In genomic region chr2:70304501-70304900, GRCh38 we compare ENCODE assay signal across 15 cellular contexts. TPM values are rescaled to one million over a fixed set of nuclear protein-coding genes. Genes with fewer than 3 reads are reported as not detected.
DNase-seq lines count a peak whose midpoint lies in the region; ATAC-seq and TF ChIP-seq lines count a peak whose summit lies in the region.
"Had no signal": no experiment of that assay in that cellular context is flagged by ENCODE, and none has a peak within 500 bp of the region (broad histone marks: within the 10 kb centered on the region; RNA-seq: fewer than 3 reads in every experiment).

No MANE protein-coding gene starts in this region.

- peak overlapping the region in 1 of 10 donors; percentile 12 for H3K27ac Mint-ChIP-seq in naive thymus-derived CD8-positive, alpha-beta T cell
- H3K27ac Mint-ChIP-seq: stimulated activated memory B cell treated with anti-CD40 and anti-IgM and Interleukin-4, amounts not matched to agents 10 μg/mL and 1 μg/mL and 100 μg/mL, for 72 hours had no signal

- POLR2A ChIA-PET in SK-N-SH (lab: Yijun Ruan, JAX): interaction anchor here (1.1 kb wide), 1 partner anchor 313 kb away, joined by 4 read pairs; no protein-coding TSS in a partner anchor
- POLR2A ChIA-PET in naive thymus-derived CD8-positive, alpha-beta T cell (lab: Charles Lee): interaction anchor here (1.4 to 4.3 kb wide), 4 partner anchors 11 to 391 kb away, joined by 3 to 45 read pairs (median 6); partner anchors contain the start of genes PCYOX1 and SNRPG

- ATAC-seq in SK-N-SH treated with all-trans-retinoic acid at 6 μM for 48 hours: no peak
- ATAC-seq in naive thymus-derived CD8-positive, alpha-beta T cell: no peak
- no peak for ATAC-seq in gastroesophageal sphincter

- H3K4me2 ChIP-seq in SK-N-SH: no peak overlapping the region
- H3K4me2 ChIP-seq in GM23248 (ENCODE audit: unreplicated experiment): no peak overlapping the region

- no peak overlapping the region for H3K4me3 ChIP-seq in SK-N-SH (ENCODE audit: low read depth in 2 of 2, low read length in 1 of 2)
- H3K4me3 ChIP-seq in epithelial cell of esophagus (ENCODE audit: low read length): no peak overlapping the region
- H3K4me3 ChIP-seq in tibial nerve: no peak overlapping the region
- no peak overlapping the region for H3K4me3 ChIP-seq in GM23248
- H3K4me3 ChIP-seq in gastroesophageal sphincter: no peak overlapping the region
- H3K4me3 ChIP-seq: upper lobe of left lung had no signal

- no peaks in the 10 kb centered on the region; the same call in 1 of the 2 replicates for H3K27me3 ChIP-seq in SK-N-SH (ENCODE audit: insufficient read depth)
- no peaks in the 10 kb centered on the region for H3K27me3 ChIP-seq in tibial nerve
- H3K27me3 ChIP-seq in GM23248 (replicated peaks; ENCODE audit: insufficient read depth): no peaks in the 10 kb centered on the region
- H3K27me3 ChIP-seq in gastroesophageal sphincter: no peaks in the 10 kb centered on the region
- H3K27me3 ChIP-seq: upper lobe of left lung had no signal

- H3K4me1 ChIP-seq in SK-N-SH (ENCODE audit: control insufficient read depth in 1 of 2, insufficient read depth in 2 of 2, low read depth in 1 of 2, low read length in 1 of 2): peaks cover 6 to 9% of the 10 kb centered on the region in 2 experiments; a peak in 1 of 4 replicates
- peaks cover 0 to 17% (median 6%) of the 10 kb centered on the region in 4 donors for H3K4me1 ChIP-seq in tibial nerve
- peaks cover 4% of the 10 kb centered on the region; the same call in 1 of the 2 replicates for H3K4me1 ChIP-seq in GM23248 (ENCODE audit: insufficient read depth)
- peaks cover 0 to 17% (median 7%) of the 10 kb centered on the region in 3 donors for H3K4me1 ChIP-seq in gastroesophageal sphincter

- no peak for TF ChIP-seq RAD21 in SK-N-SH (IDR thresholded peaks at IDR 0.05; ENCODE audit: low read length)

- TF ChIP-seq CTCF in SK-N-SH (IDR thresholded peaks at IDR 0.05): no peak
- no peak for TF ChIP-seq CTCF in epithelial cell of esophagus (IDR thresholded peaks at IDR 0.05; ENCODE audit: insufficient read depth, low read depth, low read length, missing control alignments)
- TF ChIP-seq CTCF in tibial nerve (IDR thresholded peaks at IDR 0.05): no peak
- no peak for TF ChIP-seq CTCF in gastroesophageal sphincter (IDR thresholded peaks at IDR 0.05)

- CTCF ChIA-PET in SK-N-SH (lab: Yijun Ruan, JAX): interaction anchor here (0.6 to 9.2 kb wide), 48 partner anchors 8 to 567 kb away, joined by 3 to 134 read pairs (median 4); partner anchors contain the start of genes ADD2, CLEC4F, FIGLA and PCYOX1

- in situ Hi-C loops in GM23248 (cut with MboI): loop anchor here (25.0 kb wide), 2 partner anchors 483 to 658 kb away; partner anchors contain the start of gene FIGLA

- H3K79me2 ChIP-seq in SK-N-SH (ENCODE audit: insufficient read depth) (peaks cover 16% of the 10 kb centered on the region; the same call in 1 of the 2 replicates), GM23248 (ENCODE audit: insufficient read depth) (peaks cover 11% of the 10 kb centered on the region; the same call in 1 of the 2 replicates)

- DNase-seq in SK-N-SH (no peak), NCI-H345 (lab: John Stamatoyannopoulos, UW) (peak; percentile 92), epithelial cell of esophagus (ENCODE audit: low read depth) (peak; percentile 63), tibial nerve (ENCODE audit: low spot score in 2 of 2) (no peak), GM23248 (no peak)
- no peak for DNase-seq in naive thymus-derived CD8-positive, alpha-beta T cell
- DNase-seq: SIG-M5 had no signal

- H3K9me2 ChIP-seq in SK-N-SH (no peaks in the 10 kb centered on the region), GM23248 (ENCODE audit: insufficient read depth) (no peaks in the 10 kb centered on the region)

- H3K27ac ChIP-seq in SK-N-SH (ENCODE audit: low read depth in 2 of 2, low read length in 1 of 2) (no peak overlapping the region), tibial nerve (no peak overlapping the region), GM23248 (no peak overlapping the region), gastroesophageal sphincter (no peak overlapping the region)

- H3K9ac ChIP-seq in SK-N-SH (no peak overlapping the region), GM23248 (no peak overlapping the region)

- TF ChIP-seq EP300 in SK-N-SH (IDR thresholded peaks at IDR 0.05; ENCODE audit: borderline replicate concordance in 1 of 2, low read depth in 1 of 2, low read length in 1 of 2) (no peak), tibial nerve (IDR thresholded peaks at IDR 0.05) (no peak), gastroesophageal sphincter (IDR thresholded peaks at IDR 0.05) (no peak)

- H3K9me3 Mint-ChIP-seq in naive thymus-derived CD8-positive, alpha-beta T cell: no peaks in the 10 kb centered on the region
- H3K9me3 Mint-ChIP-seq: activated naive CD4-positive, alpha-beta T cell treated with anti-CD3 and anti-CD28 coated beads, Interleukin-2, amount 50 U/mL, for 72 hours; CD8-positive, alpha-beta memory T cell; stimulated activated memory B cell treated with anti-CD40 and anti-IgM and Interleukin-4, amounts not matched to agents 10 μg/mL and 1 μg/mL and 100 μg/mL, for 72 hours had no signal

- H3K9me3 ChIP-seq in SK-N-SH (no peaks in the 10 kb centered on the region), tibial nerve (no peaks in the 10 kb centered on the region), GM23248 (ENCODE audit: low read depth) (no peaks in the 10 kb centered on the region), gastroesophageal sphincter (no peaks in the 10 kb centered on the region)
- H3K9me3 ChIP-seq: upper lobe of left lung had no signal

- H2AFZ ChIP-seq in SK-N-SH (ENCODE audit: low read depth) (0 out of 2 replicates have a peak overlapping the region, but pooled peaks have one; percentile 41), GM23248 (no peak overlapping the region)

- H3K36me3 ChIP-seq in SK-N-SH (replicated peaks in 1 of 2; ENCODE audit: control insufficient read depth in 1 of 2, insufficient read depth in 2 of 2, low read length in 1 of 2): peaks cover 4 to 7% of the 10 kb centered on the region in 2 experiments
- peaks cover 0 to 12% (median 0%) of the 10 kb centered on the region in 3 donors for H3K36me3 ChIP-seq in tibial nerve
- no peaks in the 10 kb centered on the region for H3K36me3 ChIP-seq in GM23248 (ENCODE audit: low read depth)
- peaks cover 0 to 10% of the 10 kb centered on the region in 2 donors for H3K36me3 ChIP-seq in gastroesophageal sphincter

- H3K27me3 Mint-ChIP-seq in naive thymus-derived CD8-positive, alpha-beta T cell: peaks cover 0 to 2% (median 0%) of the 10 kb centered on the region in 5 donors
- H3K27me3 Mint-ChIP-seq: activated CD4-positive, alpha-beta T cell treated with anti-CD3 and anti-CD28 coated beads for 36 hours; progenitor cell of endocrine pancreas; stimulated activated memory B cell treated with anti-CD40 and anti-IgM and Interleukin-4, amounts not matched to agents 10 μg/mL and 1 μg/mL and 100 μg/mL, for 72 hours had no signal

- TF ChIP-seq POLR2A in tibial nerve (IDR thresholded peaks at IDR 0.05): no peak
- TF ChIP-seq POLR2A in gastroesophageal sphincter (IDR thresholded peaks at IDR 0.05): no peak

- peaks cover 16 to 21% (median 18%) of the 10 kb centered on the region in 4 donors for H3K4me1 Mint-ChIP-seq in naive thymus-derived CD8-positive, alpha-beta T cell

- WGBS in SK-N-SH (ENCODE audit: low lambda C conversion rate): 61% methylated on average over 4 of the region's 4 CpGs
- 56 to 59% methylated on average over 4 of the region's 4 CpGs for WGBS in tibial nerve, 2 donors
- 49 to 57% methylated on average over 4 of the region's 4 CpGs for WGBS in GM23248 (ENCODE audit: low coverage in 1 of 2, low lambda C conversion rate in 2 of 2, missing lambda C conversion rate in 2 of 2), 2 experiments
- 72 to 88% methylated on average over 2 of the region's 4 CpGs for WGBS in gastroesophageal sphincter (ENCODE audit: low coverage in 1 of 2), 2 donors

- no peak overlapping the region for H3K4me3 Mint-ChIP-seq in naive thymus-derived CD8-positive, alpha-beta T cell
- H3K4me3 Mint-ChIP-seq: activated CD4-positive, alpha-beta T cell treated with anti-CD3 and anti-CD28 coated beads for 36 hours; stimulated activated memory B cell treated with anti-CD40 and anti-IgM and Interleukin-4, amounts not matched to agents 10 μg/mL and 1 μg/mL and 100 μg/mL, for 72 hours had no signal

- H4K20me1 ChIP-seq in SK-N-SH (ENCODE audit: insufficient read depth): no peaks in the 10 kb centered on the region
- no peaks in the 10 kb centered on the region for H4K20me1 ChIP-seq in GM23248 (ENCODE audit: insufficient read depth)

- H3F3A ChIP-seq in SK-N-SH (replicated peaks; ENCODE audit: insufficient read depth) (no peaks in the 10 kb centered on the region), GM23248 (ENCODE audit: insufficient read depth) (no peaks in the 10 kb centered on the region)

- H3K36me3 Mint-ChIP-seq in naive thymus-derived CD8-positive, alpha-beta T cell: peaks cover 0 to 13% (median 0%) of the 10 kb centered on the region in 3 donors
- H3K36me3 Mint-ChIP-seq: stimulated activated memory B cell treated with anti-CD40 and anti-IgM and Interleukin-4, amounts not matched to agents 10 μg/mL and 1 μg/mL and 100 μg/mL, for 72 hours had no signal

RNA-seq across cellular contexts. Expression of gene FAM136A, which starts 2.6 kb away (rescaled TPM):
- polyA plus RNA-seq in SK-N-SH (2012; rRNA removed): 43.3 and 50.6 TPM in 2 replicates
- 44.8 and 47.3 TPM in 2 replicates for polyA plus RNA-seq in SK-N-SH (2012; cell fraction: cytosol; rRNA removed)
- polyA plus RNA-seq in SK-N-SH (2012; cell fraction: nucleus; rRNA removed): 76.4 and 99.3 TPM in 2 replicates
- total RNA-seq in naive thymus-derived CD8-positive, alpha-beta T cell: 10 to 100 TPM; 38.9 to 41.8 TPM
- polyA plus RNA-seq in naive thymus-derived CD8-positive, alpha-beta T cell: 10 to 100 TPM; 43.2 to 45.3 (median 44.4) TPM
- 10 to 100 TPM in 3 of 4 donors, 1 to 10 TPM in 1; 8.2 to 18.3 (median 13.5) TPM for total RNA-seq in tibial nerve
- total RNA-seq in GM23248 (2014; rRNA removed; shearing (Covaris generic)): 40.3 and 44.2 TPM in 2 replicates
- polyA plus RNA-seq in GM23248 (2016; fragmentation: Nextera tagmentation; extraction: Ambion mirVana): 53.4 and 57.4 TPM in 2 replicates
- total RNA-seq in gastroesophageal sphincter: 10 to 100 TPM; 17.9 to 33.0 (median 27.0) TPM

RNA-seq across cellular contexts. Expression of gene SNRPG, which starts 11.0 kb away (rescaled TPM):
- polyA plus RNA-seq in SK-N-SH (2012; rRNA removed): 141 and 159 TPM in 2 replicates
- polyA plus RNA-seq in SK-N-SH (2012; cell fraction: cytosol; rRNA removed): 215 and 419 TPM in 2 replicates
- 23.3 and 37.7 TPM in 2 replicates for polyA plus RNA-seq in SK-N-SH (2012; cell fraction: nucleus; rRNA removed)
- total RNA-seq in naive thymus-derived CD8-positive, alpha-beta T cell: 100 to 1,000 TPM; 116 to 133 TPM
- 100 to 1,000 TPM; 192 to 244 (median 206) TPM for polyA plus RNA-seq in naive thymus-derived CD8-positive, alpha-beta T cell
- total RNA-seq in tibial nerve: 100 to 1,000 TPM in 2 of 4 donors, 10 to 100 TPM in 2; 47.7 to 129 (median 87.5) TPM
- total RNA-seq in GM23248 (2014; rRNA removed; shearing (Covaris generic)): 108 and 144 TPM in 2 replicates
- polyA plus RNA-seq in GM23248 (2016; fragmentation: Nextera tagmentation; extraction: Ambion mirVana): 327 and 337 TPM in 2 replicates
- 100 to 1,000 TPM in 2 of 4 donors, 10 to 100 TPM in 2; 64.4 to 139 (median 96.4) TPM for total RNA-seq in gastroesophageal sphincter

RNA-seq across cellular contexts. Expression of gene PCYOX1, which starts 46.6 kb away (rescaled TPM):
- polyA plus RNA-seq in SK-N-SH (2012; rRNA removed) (20.7 and 26.5 TPM in 2 replicates), GM23248 (2016; fragmentation: Nextera tagmentation; extraction: Ambion mirVana) (81.9 and 87.8 TPM in 2 replicates)
- 32.0 and 33.6 TPM in 2 replicates for polyA plus RNA-seq in SK-N-SH (2012; cell fraction: cytosol; rRNA removed)
- 7.7 and 14.5 TPM in 2 replicates for polyA plus RNA-seq in SK-N-SH (2012; cell fraction: nucleus; rRNA removed)
- total RNA-seq in naive thymus-derived CD8-positive, alpha-beta T cell: 10 to 100 TPM; 28.5 to 32.0 TPM
- polyA plus RNA-seq in naive thymus-derived CD8-positive, alpha-beta T cell: 10 to 100 TPM; 22.6 to 28.8 (median 24.4) TPM
- total RNA-seq in tibial nerve (10 to 100 TPM; 22.8 to 62.7 (median 54.3) TPM), gastroesophageal sphincter (100 to 1,000 TPM in 1 of 4 donors, 10 to 100 TPM in 3; 58.6 to 101 (median 75.3) TPM)
- 74.4 and 76.1 TPM in 2 replicates for total RNA-seq in GM23248 (2014; rRNA removed; shearing (Covaris generic))

RNA-seq across cellular contexts. Expression of gene TIA1, which starts 56.1 kb away (rescaled TPM):
- 77.7 and 98.0 TPM in 2 replicates for polyA plus RNA-seq in SK-N-SH (2012; rRNA removed)
- 45.2 and 48.0 TPM in 2 replicates for polyA plus RNA-seq in SK-N-SH (2012; cell fraction: cytosol; rRNA removed)
- 384 and 536 TPM in 2 replicates for polyA plus RNA-seq in SK-N-SH (2012; cell fraction: nucleus; rRNA removed)
- 100 to 1,000 TPM; 201 to 202 TPM for total RNA-seq in naive thymus-derived CD8-positive, alpha-beta T cell
- polyA plus RNA-seq in naive thymus-derived CD8-positive, alpha-beta T cell: 10 to 100 TPM; 37.0 to 62.6 (median 41.9) TPM
- total RNA-seq in tibial nerve: 100 to 1,000 TPM in 2 of 4 donors, 10 to 100 TPM in 2; 74.1 to 141 (median 106) TPM
- 36.8 and 42.8 TPM in 2 replicates for total RNA-seq in GM23248 (2014; rRNA removed; shearing (Covaris generic))
- 30.7 and 36.8 TPM in 2 replicates for polyA plus RNA-seq in GM23248 (2016; fragmentation: Nextera tagmentation; extraction: Ambion mirVana)
- 100 to 1,000 TPM in 1 of 4 donors, 10 to 100 TPM in 3; 45.1 to 134 (median 78.0) TPM for total RNA-seq in gastroesophageal sphincter

Comparison
In these comparisons a context has a peak if more than half of its experiments do, and no peak if none do; other contexts are left out.
1. DNase-seq: peak in NCI-H345 (single experiment) and epithelial cell of esophagus (single experiment); none in SK-N-SH (single experiment), naive thymus-derived CD8-positive, alpha-beta T cell (0 of 10), tibial nerve (0 of 2) and GM23248 (single experiment).